ENCODE assay signal across 23 cellular contexts in the genomic region with DNA sequence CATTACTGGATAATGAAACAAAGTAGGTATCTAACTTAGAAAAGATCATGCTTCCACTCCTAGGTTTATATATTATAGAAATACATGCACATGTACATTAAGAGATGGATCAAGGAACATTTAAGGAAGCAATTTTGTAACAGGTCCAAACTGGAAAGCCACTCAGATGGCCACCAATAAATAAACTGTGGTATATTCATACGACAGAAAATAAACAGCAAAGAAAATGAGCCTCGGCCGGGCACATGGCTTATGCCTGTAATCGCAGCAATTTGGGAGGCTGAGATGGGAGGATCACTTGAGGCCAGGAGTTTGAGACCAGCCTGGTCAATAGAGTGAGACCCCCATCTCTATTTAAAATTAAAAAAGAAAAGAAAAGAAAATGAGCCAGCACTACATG. TPM values are rescaled to one million over a fixed set of nuclear protein-coding genes. Genes with fewer than 3 reads are reported as not detected.
A peak's percentile ranks its signal among the peaks of the same experiment; 100 is the strongest.
DNase-seq lines count a peak whose midpoint lies in the region; ATAC-seq and TF ChIP-seq lines count a peak whose summit lies in the region.
"Had no signal": no experiment of that assay in that cellular context is flagged by ENCODE, and none has a peak within 500 bp of the region (broad histone marks: within the 10 kb centered on the region; RNA-seq: fewer than 3 reads in every experiment).

No MANE protein-coding gene starts in this region.

- H3K27me3 ChIP-seq in body of pancreas (no peaks in the 10 kb centered on the region), stomach (no peaks in the 10 kb centered on the region)
- H3K27me3 ChIP-seq: cardiac muscle cell, thyroid gland had no signal

- H3K36me3 Mint-ChIP-seq in activated CD8-positive, alpha-beta memory T cell treated with anti-CD3 and anti-CD28 coated beads, Interleukin-2, amount 10 ng/mL, durations not matched to agents 7 days and 5 days, result peaks cover 50% of the 10 kb centered on the region

- H4K20me1 ChIP-seq in OCI-LY7 (ENCODE audit: insufficient read depth, low read length), result no peaks in the 10 kb centered on the region

- no peaks in the 10 kb centered on the region for H3K79me2 ChIP-seq in OCI-LY7 (ENCODE audit: insufficient read depth, low read depth, low read length)

- CTCF ChIA-PET in activated CD8-positive, alpha-beta memory T cell treated with anti-CD3 and anti-CD28 coated beads, Interleukin-2, amount 10 ng/mL, durations not matched to agents 7 days and 5 days (lab: Charles Lee), result no interaction called here
- CTCF ChIA-PET in OCI-LY7 (lab: Charles Lee; ENCODE audit: unreplicated experiment), result no interaction called here

- POLR2A ChIA-PET in OCI-LY7 (lab: Charles Lee), result no interaction called here

- H3K9me2 ChIP-seq in OCI-LY7 (ENCODE audit: insufficient read depth, low read length), result no peaks in the 10 kb centered on the region

- H3K36me3 ChIP-seq in body of pancreas (replicated peaks in 1 of 2; ENCODE audit: insufficient read depth in 1 of 2, low read depth in 2 of 2) (no peaks in the 10 kb centered on the region), mesodermal cell (ENCODE audit: control insufficient read depth, insufficient read depth, low read length) (peaks cover 93% of the 10 kb centered on the region), stomach (peaks cover 0 to 55% (median 44%) of the 10 kb centered on the region in 4 donors), OCI-LY7 (ENCODE audit: insufficient read depth, low read length) (no peaks in the 10 kb centered on the region)
- H3K36me3 ChIP-seq: cardiac muscle cell had no signal

- no peak for DNase-seq in activated CD8-positive, alpha-beta memory T cell treated with anti-CD3 and anti-CD28 coated beads, Interleukin-2, amount 10 ng/mL, durations not matched to agents 7 days and 5 days
- no peak for DNase-seq in activated CD8-positive, alpha-beta memory T cell treated with anti-CD3 and anti-CD28 coated beads for 24 hours
- DNase-seq in body of pancreas, result no peak
- DNase-seq in stomach, result no peak
- no peak for DNase-seq in glomerular visceral epithelial cell (ENCODE audit: extremely low spot score)
- DNase-seq in OCI-LY7 (ENCODE audit: low spot score), result no peak
- DNase-seq: activated CD4-positive, alpha-beta T cell treated with anti-CD3 and anti-CD28 coated beads for 1 hour; activated CD8-positive, alpha-beta T cell treated with anti-CD3 and anti-CD28 coated beads, Interleukin-2, amount 10 ng/mL, durations not matched to agents 7 days and 5 days; activated T-cell treated with anti-CD3 and anti-CD28 coated beads, Interleukin-2, amount 50 U/mL, for 1 hour; CD8-positive, alpha-beta T cell; DMS153; KG1; naive thymus-derived CD8-positive, alpha-beta T cell; NCI-H1436 treated with DMSO at 0.1 percent for 48 hours; SHP77; thyroid gland had no signal

- ATAC-seq in activated CD8-positive, alpha-beta memory T cell treated with anti-CD3 and anti-CD28 coated beads, Interleukin-2, amount 10 ng/mL, durations not matched to agents 7 days and 5 days, result no peak
- no peak for ATAC-seq in body of pancreas
- no peak for ATAC-seq in GM19023 (IDR thresholded peaks at IDR 0.05; ENCODE audit: unreplicated experiment)
- ATAC-seq: activated CD8-positive, alpha-beta T cell treated with anti-CD3 and anti-CD28 coated beads, Interleukin-2, amount 10 ng/mL, durations not matched to agents 7 days and 5 days; CD8-positive, alpha-beta T cell; GM23338; naive thymus-derived CD8-positive, alpha-beta T cell; sciatic nerve had no signal

- no peaks in the 10 kb centered on the region for H3K27me3 Mint-ChIP-seq in activated CD8-positive, alpha-beta memory T cell treated with anti-CD3 and anti-CD28 coated beads, Interleukin-2, amount 10 ng/mL, durations not matched to agents 7 days and 5 days
- H3K27me3 Mint-ChIP-seq: memory B cell; naive thymus-derived CD8-positive, alpha-beta T cell; stimulated activated naive CD8-positive, alpha-beta T cell treated with anti-CD3 and anti-CD28 coated beads, Interleukin-15, Interleukin-2, amounts not matched to agents 100 ng/mL and 50 ng/mL, for 24 hours had no signal

- no peaks in the 10 kb centered on the region for H3K9me3 ChIP-seq in body of pancreas
- H3K9me3 ChIP-seq in mesodermal cell (ENCODE audit: control insufficient read depth, low read length), result no peaks in the 10 kb centered on the region
- H3K9me3 ChIP-seq in stomach, result no peaks in the 10 kb centered on the region
- no peaks in the 10 kb centered on the region for H3K9me3 ChIP-seq in OCI-LY7 (ENCODE audit: low read length)
- H3K9me3 ChIP-seq: thyroid gland had no signal

- intact Hi-C loops in body of pancreas (cut with DNase I) (no loop called here), stomach (cut with DNase I; ENCODE audit: low total_unique reads) (no loop called here), OCI-LY7 (cut with micrococcal nuclease; ENCODE audit: unreplicated experiment) (no loop called here)

- BruUV-seq in OCI-LY7 (replicated peaks; lab: Mats Ljungman, UMichigan), result no TSS peak

- peaks cover 60% of the 10 kb centered on the region for H3K4me1 ChIP-seq in body of pancreas
- H3K4me1 ChIP-seq in mesodermal cell (ENCODE audit: control insufficient read depth, insufficient read depth, low read length, poor library complexity, severe bottlenecking), result peaks cover 9% of the 10 kb centered on the region
- H3K4me1 ChIP-seq in stomach, result peaks cover 3 to 69% (median 23%) of the 10 kb centered on the region in 4 donors
- no peaks in the 10 kb centered on the region for H3K4me1 ChIP-seq in OCI-LY7 (ENCODE audit: insufficient read depth, low read length, poor library complexity, severe bottlenecking)

- H3K4me3 ChIP-seq in body of pancreas (no peak overlapping the region), mesodermal cell (ENCODE audit: extremely low read depth, insufficient read depth, low read length, poor library complexity, severe bottlenecking) (no peak overlapping the region), stomach (no peak overlapping the region), OCI-LY7 (ENCODE audit: low read depth, low read length, poor library complexity, severe bottlenecking) (no peak overlapping the region)
- H3K4me3 ChIP-seq: cardiac muscle cell, GM23338, thyroid gland had no signal

- TF ChIP-seq CTCF in body of pancreas (IDR thresholded peaks at IDR 0.05), result no peak
- no peak for TF ChIP-seq CTCF in stomach (IDR thresholded peaks at IDR 0.05)
- no peak for TF ChIP-seq CTCF in OCI-LY7 (conservative IDR thresholded peaks at IDR 0.05; ENCODE audit: low read length)

- no peak overlapping the region for H3K4me2 ChIP-seq in OCI-LY7 (ENCODE audit: low read length)
- H3K4me2 ChIP-seq: GM23338 had no signal

- peak overlapping the region; percentile 21 for H3K27ac Mint-ChIP-seq in activated CD8-positive, alpha-beta memory T cell treated with anti-CD3 and anti-CD28 coated beads, Interleukin-2, amount 10 ng/mL, durations not matched to agents 7 days and 5 days
- H3K27ac Mint-ChIP-seq: activated CD8-positive, alpha-beta T cell treated with anti-CD3 and anti-CD28 coated beads, Interleukin-2, amount 10 ng/mL, durations not matched to agents 7 days and 5 days; CD8-positive, alpha-beta T cell; GM23338; stimulated activated naive CD8-positive, alpha-beta T cell treated with anti-CD3 and anti-CD28 coated beads, Interleukin-15, Interleukin-2, amounts not matched to agents 100 ng/mL and 50 ng/mL, for 24 hours had no signal

- no peak overlapping the region for H3K4me3 Mint-ChIP-seq in activated CD8-positive, alpha-beta memory T cell treated with anti-CD3 and anti-CD28 coated beads, Interleukin-2, amount 10 ng/mL, durations not matched to agents 7 days and 5 days
- H3K4me3 Mint-ChIP-seq: activated CD8-positive, alpha-beta T cell treated with anti-CD3 and anti-CD28 coated beads, Interleukin-2, amount 10 ng/mL, durations not matched to agents 7 days and 5 days; CD8-positive, alpha-beta T cell; GM23338; memory B cell; stimulated activated naive CD8-positive, alpha-beta T cell treated with anti-CD3 and anti-CD28 coated beads, Interleukin-15, Interleukin-2, amounts not matched to agents 100 ng/mL and 50 ng/mL, for 24 hours had no signal

- H2AFZ ChIP-seq in OCI-LY7 (ENCODE audit: low read length), result no peak overlapping the region
- H2AFZ ChIP-seq: GM23338 had no signal

- no peaks in the 10 kb centered on the region for H3K4me1 Mint-ChIP-seq in activated CD8-positive, alpha-beta memory T cell treated with anti-CD3 and anti-CD28 coated beads, Interleukin-2, amount 10 ng/mL, durations not matched to agents 7 days and 5 days

- no peak for TF ChIP-seq EP300 in stomach (IDR thresholded peaks at IDR 0.05)

- WGBS in body of pancreas, 2 donors, result 70 to 77% methylated on average over 4 of the region's 4 CpGs
- 91 to 100% methylated on average over 4 of the region's 4 CpGs for WGBS in mesodermal cell (ENCODE audit: insufficient coverage in 2 of 2), 2 experiments
- WGBS in stomach, 5 donors, result 32 to 69% (median 48%) methylated on average over 4 of the region's 4 CpGs

- H3K27ac ChIP-seq in body of pancreas, result peak overlapping the region in 3 of 4 donors; percentile 71 to 91 (median 74)
- H3K27ac ChIP-seq in mesodermal cell (ENCODE audit: low read depth, low read length, severe bottlenecking), result peak overlapping the region; percentile 6
- H3K27ac ChIP-seq in stomach, result peak overlapping the region; percentile 75 to 90 (median 87)
- H3K27ac ChIP-seq in OCI-LY7 (ENCODE audit: low read depth, low read length, poor library complexity, severe bottlenecking), result no peak overlapping the region
- H3K27ac ChIP-seq: thyroid gland had no signal

- TF ChIP-seq POLR2A in body of pancreas (IDR thresholded peaks at IDR 0.05), result no peak
- TF ChIP-seq POLR2A in stomach (IDR thresholded peaks at IDR 0.05), result no peak

- H3K9me3 Mint-ChIP-seq in activated CD8-positive, alpha-beta memory T cell treated with anti-CD3 and anti-CD28 coated beads, Interleukin-2, amount 10 ng/mL, durations not matched to agents 7 days and 5 days (ENCODE audit: low read depth), result no peaks in the 10 kb centered on the region
- H3K9me3 Mint-ChIP-seq: CD8-positive, alpha-beta T cell; GM23338; memory B cell; naive thymus-derived CD8-positive, alpha-beta T cell; stimulated activated naive CD8-positive, alpha-beta T cell treated with anti-CD3 and anti-CD28 coated beads, Interleukin-15, Interleukin-2, amounts not matched to agents 100 ng/mL and 50 ng/mL, for 24 hours had no signal

RNA-seq across cellular contexts. Expression of gene CEMIP2, which starts 25.6 kb away (rescaled TPM):
- 10 to 100 TPM; 57.0 to 78.8 TPM for total RNA-seq in activated CD8-positive, alpha-beta memory T cell treated with anti-CD3 and anti-CD28 coated beads, Interleukin-2, amount 10 ng/mL, durations not matched to agents 7 days and 5 days
- total RNA-seq in body of pancreas, result 10 to 100 TPM; 28.3 to 33.0 TPM
- polyA plus RNA-seq in mesodermal cell (2013, experiment 1 of 2), result 198 TPM
- polyA plus RNA-seq in mesodermal cell (2013, experiment 2 of 2), result 190 TPM
- 100 to 1,000 TPM in 3 of 5 donors, 10 to 100 TPM in 2; 40.3 to 218 (median 187) TPM for total RNA-seq in stomach
- polyA plus RNA-seq in stomach, result 10 to 100 TPM; 12.4 to 28.8 (median 13.6) TPM
- total RNA-seq in OCI-LY7 (2014; rRNA removed; shearing (Covaris generic)), result 0.90 and 1.8 TPM in 2 replicates
- 3.9 and 4.8 TPM in 2 replicates for total RNA-seq in OCI-LY7 (2022)

Comparison
In these comparisons a context has a peak if more than half of its experiments do, and no peak if none do; other contexts are left out.
1. RNA of gene CEMIP2, which starts 25.6 kb away (total RNA-seq): 40.3 to 218 TPM in stomach, 57.0 to 78.8 TPM in activated CD8-positive, alpha-beta memory T cell treated with anti-CD3 and anti-CD28 coated beads, Interleukin-2, amount 10 ng/mL, durations not matched to agents 7 days and 5 days and 28.3 to 33.0 TPM in body of pancreas; 0.90 to 4.8 TPM in OCI-LY7; every median in the first group is over 4 times any median in the second.